In genomic region chr5:88662801-88663360, GRCh38 we compare ENCODE assay signal across 16 cellular contexts.
"Had no signal": no experiment of that assay in that cellular context is flagged by ENCODE, and none has a peak within 500 bp of the region (broad histone marks: within the 10 kb centered on the region; RNA-seq: fewer than 3 reads in every experiment).

No MANE protein-coding gene starts in this region.

- H3K36me3 ChIP-seq: gastroesophageal sphincter, thoracic aorta had no signal

- H3K9me3 Mint-ChIP-seq: activated naive CD4-positive, alpha-beta T cell treated with anti-CD3 and anti-CD28 coated beads, Interleukin-2, amount 10 ng/mL, durations not matched to agents 7 days and 5 days; activated T-helper 2 cell treated with anti-CD3 and anti-CD28 coated beads, Interferon-gamma antibody, Interleukin-2, Interleukin-4, amounts not matched to agents 10 μg/mL and 5 μg/mL and 100 μg/mL, durations not matched to agents 14 hours and 24 hours and 36 hours; nephron progenitor cell; stimulated activated naive CD8-positive, alpha-beta T cell treated with anti-CD3 and anti-CD28 coated beads, Interleukin-15, amount 100 ng/mL, for 72 hours; T-helper 1 cell treated with Interleukin-12 subunit alpha and Interleukin-12 subunit beta and Interleukin-4 antibody, amounts not matched to agents 30 μg/mL and 1 μg/mL, for 36 hours had no signal

- H3K79me2 ChIP-seq: hepatocyte, parathyroid adenoma had no signal

- H3K9me3 ChIP-seq: thoracic aorta had no signal

- H3K9ac ChIP-seq: parathyroid adenoma had no signal

- DNase-seq: activated B cell treated with CpG ODN at 0.5 μM for 24 hours; activated CD4-positive, alpha-beta T cell treated with anti-CD3 and anti-CD28 coated beads, Interleukin-2, amount 10 ng/mL, durations not matched to agents 7 days and 5 days; activated naive CD4-positive, alpha-beta T cell treated with anti-CD3 and anti-CD28 coated beads, Interleukin-2, amount 10 ng/mL, durations not matched to agents 7 days and 5 days; activated T-cell treated with anti-CD3 and anti-CD28 coated beads for 4 hours; kidney; mesendoderm; nephron progenitor cell; stimulated activated CD4-positive, alpha-beta T cell treated with anti-CD3 and anti-CD28 coated beads, Interleukin-4, amount 100 ng/mL, for 24 hours; stimulated activated naive CD8-positive, alpha-beta T cell treated with anti-CD3 and anti-CD28 coated beads, Interleukin-15, amount 100 ng/mL, for 72 hours had no signal

- ATAC-seq: gastroesophageal sphincter; stimulated activated naive CD8-positive, alpha-beta T cell treated with anti-CD3 and anti-CD28 coated beads, Interleukin-15, amount 100 ng/mL, for 72 hours had no signal

- H3K27ac Mint-ChIP-seq: activated B cell treated with CpG ODN at 0.5 μM for 24 hours; activated CD4-positive, alpha-beta T cell treated with anti-CD3 and anti-CD28 coated beads, Interleukin-2, amount 10 ng/mL, durations not matched to agents 7 days and 5 days; activated naive CD4-positive, alpha-beta T cell treated with anti-CD3 and anti-CD28 coated beads, Interleukin-2, amount 10 ng/mL, durations not matched to agents 7 days and 5 days; activated T-helper 2 cell treated with anti-CD3 and anti-CD28 coated beads, Interferon-gamma antibody, Interleukin-2, Interleukin-4, amounts not matched to agents 10 μg/mL and 5 μg/mL and 100 μg/mL, durations not matched to agents 14 hours and 24 hours and 36 hours; nephron progenitor cell; stimulated activated naive CD8-positive, alpha-beta T cell treated with anti-CD3 and anti-CD28 coated beads, Interleukin-15, amount 100 ng/mL, for 72 hours; T-helper 1 cell treated with Interleukin-12 subunit alpha and Interleukin-12 subunit beta and Interleukin-4 antibody, amounts not matched to agents 30 μg/mL and 1 μg/mL, for 36 hours had no signal

- H3K4me3 ChIP-seq: gastroesophageal sphincter, hepatocyte, thoracic aorta had no signal

- H3K4me2 ChIP-seq: hepatocyte had no signal

- H3K27ac ChIP-seq: epithelial cell of prostate, gastroesophageal sphincter, hepatocyte, parathyroid adenoma, thoracic aorta had no signal

- H3K4me3 Mint-ChIP-seq: activated B cell treated with CpG ODN at 0.5 μM for 24 hours; activated CD4-positive, alpha-beta T cell treated with anti-CD3 and anti-CD28 coated beads, Interleukin-2, amount 10 ng/mL, durations not matched to agents 7 days and 5 days; activated naive CD4-positive, alpha-beta T cell treated with anti-CD3 and anti-CD28 coated beads, Interleukin-2, amount 10 ng/mL, durations not matched to agents 7 days and 5 days; nephron progenitor cell; stimulated activated naive CD8-positive, alpha-beta T cell treated with anti-CD3 and anti-CD28 coated beads, Interleukin-15, amount 100 ng/mL, for 72 hours; T-helper 1 cell treated with Interleukin-12 subunit alpha and Interleukin-12 subunit beta and Interleukin-4 antibody, amounts not matched to agents 30 μg/mL and 1 μg/mL, for 36 hours had no signal

- H2AFZ ChIP-seq: hepatocyte, parathyroid adenoma had no signal
